Comparison of ENCODE assay signal across 1 cellular context in genomic region chrX:103630171-103630511, GRCh38.
TF ChIP-seq lines count a peak whose summit lies in the region.

No MANE protein-coding gene starts in this region.

TF ChIP-seq in H1, 55 proteins besides CTCF, POLR2A, EP300 and RAD21:
- no peak for TF ChIP-seq MAFK (IDR thresholded peaks at IDR 0.05; ENCODE audit: low read depth, low read length)
